Comparison of ENCODE assay signal across 1 cellular context in the genomic region with DNA sequence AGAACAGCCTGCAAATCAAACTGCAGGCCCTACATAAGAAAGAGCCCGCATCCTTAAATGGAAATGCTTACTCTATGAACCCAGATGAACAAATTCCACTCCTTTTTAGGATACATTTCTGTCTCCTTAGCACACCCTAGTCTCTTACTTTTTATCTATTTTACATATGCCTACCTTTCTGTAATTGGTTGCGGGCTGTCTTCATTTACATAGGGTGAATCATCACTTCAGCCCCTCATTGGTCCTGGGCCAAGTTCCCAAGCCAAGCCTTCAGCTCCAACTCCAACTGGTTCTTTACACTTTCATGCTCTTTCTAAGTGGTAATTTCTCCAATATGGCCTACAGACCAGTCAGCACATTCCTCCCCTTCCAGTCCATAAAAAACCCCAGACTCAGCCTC.
TF ChIP-seq lines count a peak whose summit lies in the region.

No MANE protein-coding gene starts in this region.

TF ChIP-seq in WTC11, 78 proteins besides CTCF, POLR2A, EP300 and RAD21 (continued from another document):
- TF ChIP-seq, protein P1, sequence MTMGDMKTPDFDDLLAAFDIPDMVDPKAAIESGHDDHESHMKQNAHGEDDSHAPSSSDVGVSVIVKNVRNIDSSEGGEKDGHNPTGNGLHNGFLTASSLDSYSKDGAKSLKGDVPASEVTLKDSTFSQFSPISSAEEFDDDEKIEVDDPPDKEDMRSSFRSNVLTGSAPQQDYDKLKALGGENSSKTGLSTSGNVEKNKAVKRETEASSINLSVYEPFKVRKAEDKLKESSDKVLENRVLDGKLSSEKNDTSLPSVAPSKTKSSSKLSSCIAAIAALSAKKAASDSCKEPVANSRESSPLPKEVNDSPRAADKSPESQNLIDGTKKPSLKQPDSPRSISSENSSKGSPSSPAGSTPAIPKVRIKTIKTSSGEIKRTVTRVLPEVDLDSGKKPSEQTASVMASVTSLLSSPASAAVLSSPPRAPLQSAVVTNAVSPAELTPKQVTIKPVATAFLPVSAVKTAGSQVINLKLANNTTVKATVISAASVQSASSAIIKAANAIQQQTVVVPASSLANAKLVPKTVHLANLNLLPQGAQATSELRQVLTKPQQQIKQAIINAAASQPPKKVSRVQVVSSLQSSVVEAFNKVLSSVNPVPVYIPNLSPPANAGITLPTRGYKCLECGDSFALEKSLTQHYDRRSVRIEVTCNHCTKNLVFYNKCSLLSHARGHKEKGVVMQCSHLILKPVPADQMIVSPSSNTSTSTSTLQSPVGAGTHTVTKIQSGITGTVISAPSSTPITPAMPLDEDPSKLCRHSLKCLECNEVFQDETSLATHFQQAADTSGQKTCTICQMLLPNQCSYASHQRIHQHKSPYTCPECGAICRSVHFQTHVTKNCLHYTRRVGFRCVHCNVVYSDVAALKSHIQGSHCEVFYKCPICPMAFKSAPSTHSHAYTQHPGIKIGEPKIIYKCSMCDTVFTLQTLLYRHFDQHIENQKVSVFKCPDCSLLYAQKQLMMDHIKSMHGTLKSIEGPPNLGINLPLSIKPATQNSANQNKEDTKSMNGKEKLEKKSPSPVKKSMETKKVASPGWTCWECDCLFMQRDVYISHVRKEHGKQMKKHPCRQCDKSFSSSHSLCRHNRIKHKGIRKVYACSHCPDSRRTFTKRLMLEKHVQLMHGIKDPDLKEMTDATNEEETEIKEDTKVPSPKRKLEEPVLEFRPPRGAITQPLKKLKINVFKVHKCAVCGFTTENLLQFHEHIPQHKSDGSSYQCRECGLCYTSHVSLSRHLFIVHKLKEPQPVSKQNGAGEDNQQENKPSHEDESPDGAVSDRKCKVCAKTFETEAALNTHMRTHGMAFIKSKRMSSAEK (CRISPR knock-in tag; IDR thresholded peaks at IDR 0.05; ENCODE audit: borderline replicate concordance), result no peak
- TF ChIP-seq, protein P2, sequence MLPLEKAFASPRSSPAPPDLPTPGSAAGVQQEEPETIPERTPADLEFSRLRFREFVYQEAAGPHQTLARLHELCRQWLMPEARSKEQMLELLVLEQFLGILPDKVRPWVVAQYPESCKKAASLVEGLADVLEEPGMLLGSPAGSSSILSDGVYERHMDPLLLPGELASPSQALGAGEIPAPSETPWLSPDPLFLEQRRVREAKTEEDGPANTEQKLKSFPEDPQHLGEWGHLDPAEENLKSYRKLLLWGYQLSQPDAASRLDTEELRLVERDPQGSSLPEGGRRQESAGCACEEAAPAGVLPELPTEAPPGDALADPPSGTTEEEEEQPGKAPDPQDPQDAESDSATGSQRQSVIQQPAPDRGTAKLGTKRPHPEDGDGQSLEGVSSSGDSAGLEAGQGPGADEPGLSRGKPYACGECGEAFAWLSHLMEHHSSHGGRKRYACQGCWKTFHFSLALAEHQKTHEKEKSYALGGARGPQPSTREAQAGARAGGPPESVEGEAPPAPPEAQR (CRISPR knock-in tag; IDR thresholded peaks at IDR 0.05), result no peak
- TF ChIP-seq, protein P3, sequence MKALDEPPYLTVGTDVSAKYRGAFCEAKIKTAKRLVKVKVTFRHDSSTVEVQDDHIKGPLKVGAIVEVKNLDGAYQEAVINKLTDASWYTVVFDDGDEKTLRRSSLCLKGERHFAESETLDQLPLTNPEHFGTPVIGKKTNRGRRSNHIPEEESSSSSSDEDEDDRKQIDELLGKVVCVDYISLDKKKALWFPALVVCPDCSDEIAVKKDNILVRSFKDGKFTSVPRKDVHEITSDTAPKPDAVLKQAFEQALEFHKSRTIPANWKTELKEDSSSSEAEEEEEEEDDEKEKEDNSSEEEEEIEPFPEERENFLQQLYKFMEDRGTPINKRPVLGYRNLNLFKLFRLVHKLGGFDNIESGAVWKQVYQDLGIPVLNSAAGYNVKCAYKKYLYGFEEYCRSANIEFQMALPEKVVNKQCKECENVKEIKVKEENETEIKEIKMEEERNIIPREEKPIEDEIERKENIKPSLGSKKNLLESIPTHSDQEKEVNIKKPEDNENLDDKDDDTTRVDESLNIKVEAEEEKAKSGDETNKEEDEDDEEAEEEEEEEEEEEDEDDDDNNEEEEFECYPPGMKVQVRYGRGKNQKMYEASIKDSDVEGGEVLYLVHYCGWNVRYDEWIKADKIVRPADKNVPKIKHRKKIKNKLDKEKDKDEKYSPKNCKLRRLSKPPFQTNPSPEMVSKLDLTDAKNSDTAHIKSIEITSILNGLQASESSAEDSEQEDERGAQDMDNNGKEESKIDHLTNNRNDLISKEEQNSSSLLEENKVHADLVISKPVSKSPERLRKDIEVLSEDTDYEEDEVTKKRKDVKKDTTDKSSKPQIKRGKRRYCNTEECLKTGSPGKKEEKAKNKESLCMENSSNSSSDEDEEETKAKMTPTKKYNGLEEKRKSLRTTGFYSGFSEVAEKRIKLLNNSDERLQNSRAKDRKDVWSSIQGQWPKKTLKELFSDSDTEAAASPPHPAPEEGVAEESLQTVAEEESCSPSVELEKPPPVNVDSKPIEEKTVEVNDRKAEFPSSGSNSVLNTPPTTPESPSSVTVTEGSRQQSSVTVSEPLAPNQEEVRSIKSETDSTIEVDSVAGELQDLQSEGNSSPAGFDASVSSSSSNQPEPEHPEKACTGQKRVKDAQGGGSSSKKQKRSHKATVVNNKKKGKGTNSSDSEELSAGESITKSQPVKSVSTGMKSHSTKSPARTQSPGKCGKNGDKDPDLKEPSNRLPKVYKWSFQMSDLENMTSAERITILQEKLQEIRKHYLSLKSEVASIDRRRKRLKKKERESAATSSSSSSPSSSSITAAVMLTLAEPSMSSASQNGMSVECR (CRISPR knock-in tag; IDR thresholded peaks at IDR 0.05; ENCODE audit: borderline replicate concordance), result no peak
- TF ChIP-seq, protein P4, sequence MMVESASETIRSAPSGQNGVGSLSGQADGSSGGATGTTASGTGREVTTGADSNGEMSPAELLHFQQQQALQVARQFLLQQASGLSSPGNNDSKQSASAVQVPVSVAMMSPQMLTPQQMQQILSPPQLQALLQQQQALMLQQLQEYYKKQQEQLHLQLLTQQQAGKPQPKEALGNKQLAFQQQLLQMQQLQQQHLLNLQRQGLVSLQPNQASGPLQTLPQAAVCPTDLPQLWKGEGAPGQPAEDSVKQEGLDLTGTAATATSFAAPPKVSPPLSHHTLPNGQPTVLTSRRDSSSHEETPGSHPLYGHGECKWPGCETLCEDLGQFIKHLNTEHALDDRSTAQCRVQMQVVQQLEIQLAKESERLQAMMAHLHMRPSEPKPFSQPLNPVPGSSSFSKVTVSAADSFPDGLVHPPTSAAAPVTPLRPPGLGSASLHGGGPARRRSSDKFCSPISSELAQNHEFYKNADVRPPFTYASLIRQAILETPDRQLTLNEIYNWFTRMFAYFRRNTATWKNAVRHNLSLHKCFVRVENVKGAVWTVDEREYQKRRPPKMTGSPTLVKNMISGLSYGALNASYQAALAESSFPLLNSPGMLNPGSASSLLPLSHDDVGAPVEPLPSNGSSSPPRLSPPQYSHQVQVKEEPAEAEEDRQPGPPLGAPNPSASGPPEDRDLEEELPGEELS (CRISPR knock-in tag; IDR thresholded peaks at IDR 0.05), result no peak
- TF ChIP-seq, protein P5, sequence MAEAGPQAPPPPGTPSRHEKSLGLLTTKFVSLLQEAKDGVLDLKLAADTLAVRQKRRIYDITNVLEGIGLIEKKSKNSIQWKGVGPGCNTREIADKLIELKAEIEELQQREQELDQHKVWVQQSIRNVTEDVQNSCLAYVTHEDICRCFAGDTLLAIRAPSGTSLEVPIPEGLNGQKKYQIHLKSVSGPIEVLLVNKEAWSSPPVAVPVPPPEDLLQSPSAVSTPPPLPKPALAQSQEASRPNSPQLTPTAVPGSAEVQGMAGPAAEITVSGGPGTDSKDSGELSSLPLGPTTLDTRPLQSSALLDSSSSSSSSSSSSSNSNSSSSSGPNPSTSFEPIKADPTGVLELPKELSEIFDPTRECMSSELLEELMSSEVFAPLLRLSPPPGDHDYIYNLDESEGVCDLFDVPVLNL (CRISPR knock-in tag; IDR thresholded peaks at IDR 0.05; ENCODE audit: borderline replicate concordance, low read depth), result no peak
- no peak for TF ChIP-seq ZNF317 (CRISPR knock-in tag; IDR thresholded peaks at IDR 0.05; ENCODE audit: borderline replicate concordance, low read depth)
- TF ChIP-seq, protein P6, sequence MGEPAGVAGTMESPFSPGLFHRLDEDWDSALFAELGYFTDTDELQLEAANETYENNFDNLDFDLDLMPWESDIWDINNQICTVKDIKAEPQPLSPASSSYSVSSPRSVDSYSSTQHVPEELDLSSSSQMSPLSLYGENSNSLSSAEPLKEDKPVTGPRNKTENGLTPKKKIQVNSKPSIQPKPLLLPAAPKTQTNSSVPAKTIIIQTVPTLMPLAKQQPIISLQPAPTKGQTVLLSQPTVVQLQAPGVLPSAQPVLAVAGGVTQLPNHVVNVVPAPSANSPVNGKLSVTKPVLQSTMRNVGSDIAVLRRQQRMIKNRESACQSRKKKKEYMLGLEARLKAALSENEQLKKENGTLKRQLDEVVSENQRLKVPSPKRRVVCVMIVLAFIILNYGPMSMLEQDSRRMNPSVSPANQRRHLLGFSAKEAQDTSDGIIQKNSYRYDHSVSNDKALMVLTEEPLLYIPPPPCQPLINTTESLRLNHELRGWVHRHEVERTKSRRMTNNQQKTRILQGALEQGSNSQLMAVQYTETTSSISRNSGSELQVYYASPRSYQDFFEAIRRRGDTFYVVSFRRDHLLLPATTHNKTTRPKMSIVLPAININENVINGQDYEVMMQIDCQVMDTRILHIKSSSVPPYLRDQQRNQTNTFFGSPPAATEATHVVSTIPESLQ (CRISPR knock-in tag; IDR thresholded peaks at IDR 0.05), result no peak
